20 cellular contexts compared by ENCODE assay signal in genomic region chr5:96967400-96967799, GRCh38. TPM values are rescaled to one million over a fixed set of nuclear protein-coding genes. Genes with fewer than 3 reads are reported as not detected.
DNase-seq lines count a peak whose midpoint lies in the region; ATAC-seq and TF ChIP-seq lines count a peak whose summit lies in the region.
"Had no signal": no experiment of that assay in that cellular context is flagged by ENCODE, and none has a peak within 500 bp of the region (broad histone marks: within the 10 kb centered on the region; RNA-seq: fewer than 3 reads in every experiment).

No MANE protein-coding gene starts in this region.

- H3K9me3 Mint-ChIP-seq in activated T-helper 17 cell treated with anti-CD3 and anti-CD28 coated beads, Interleukin-2, amount 50 U/mL, for 72 hours = no peaks in the 10 kb centered on the region
- H3K9me3 Mint-ChIP-seq in osteocyte (ENCODE audit: unreplicated experiment) = no peaks in the 10 kb centered on the region
- H3K9me3 Mint-ChIP-seq: HFFc6 had no signal

- RAD21 ChIA-PET in HCT116 (lab: Charles Lee; ENCODE audit: low non-redundant PET in 1 of 2, low total read pairs in 2 of 2, uncharacterized antibody in 2 of 2, unreplicated experiment in 2 of 2) = no interaction called here

- no peak overlapping the region; the same call in 1 of the 2 replicates for H3K27ac ChIP-seq in HCT116 (ENCODE audit: low read depth, low read length)
- H3K27ac ChIP-seq: 22Rv1; BLaER1 treated with 17β-estradiol and CSF1 and Interleukin-3, amounts not matched to agents 10 nM and 100 nM; epithelial cell of prostate; KMS-11 had no signal

- H3K27ac Mint-ChIP-seq in activated T-helper 17 cell treated with anti-CD3 and anti-CD28 coated beads, Interleukin-2, amount 50 U/mL, for 72 hours = no peak overlapping the region
- H3K27ac Mint-ChIP-seq in osteocyte (ENCODE audit: unreplicated experiment) = peak overlapping the region; percentile 82
- H3K27ac Mint-ChIP-seq: HFFc6 had no signal

- no peak overlapping the region for H3K9ac ChIP-seq in HCT116 (ENCODE audit: low read length)
- H3K9ac ChIP-seq: BLaER1 treated with 17β-estradiol and CSF1 and Interleukin-3, amounts not matched to agents 10 nM and 100 nM; KMS-11; SK-N-SH had no signal

- no peaks in the 10 kb centered on the region for H4K20me1 ChIP-seq in HCT116 (ENCODE audit: insufficient read depth)

- no peak for TF ChIP-seq RAD21 in HCT116 (IDR thresholded peaks at IDR 0.05; ENCODE audit: low read depth)

- no peak overlapping the region for H3K4me3 ChIP-seq in HCT116 (replicated peaks in 1 of 2; ENCODE audit: low read depth in 1 of 2, low read length in 2 of 2)
- H3K4me3 ChIP-seq: BLaER1 treated with 17β-estradiol and CSF1 and Interleukin-3, amounts not matched to agents 10 nM and 100 nM had no signal

- H3K79me2 ChIP-seq in HCT116 (ENCODE audit: insufficient read depth, low read length) = peaks cover 12% of the 10 kb centered on the region

- peak overlapping the region; percentile 65; the same call in 1 of the 2 replicates for H3K4me2 ChIP-seq in HCT116 (ENCODE audit: low read length)
- H3K4me2 ChIP-seq: KMS-11, SK-N-SH had no signal

- no peaks in the 10 kb centered on the region for H3K27me3 ChIP-seq in HCT116 (ENCODE audit: insufficient read depth, low read length)
- H3K27me3 ChIP-seq: BLaER1 treated with 17β-estradiol and CSF1 and Interleukin-3, amounts not matched to agents 10 nM and 100 nM had no signal

- no peaks in the 10 kb centered on the region for H3K27me3 Mint-ChIP-seq in activated T-helper 17 cell treated with anti-CD3 and anti-CD28 coated beads, Interleukin-2, amount 50 U/mL, for 72 hours
- no peaks in the 10 kb centered on the region for H3K27me3 Mint-ChIP-seq in osteocyte (ENCODE audit: unreplicated experiment)
- H3K27me3 Mint-ChIP-seq: activated naive CD8-positive, alpha-beta T cell had no signal

- DNase-seq in DMS 273 (lab: John Stamatoyannopoulos, UW; ENCODE audit: unreplicated experiment) (peak; percentile 15), DMS 273 treated with DMSO at 0.1 percent for 48 hours (lab: John Stamatoyannopoulos, UW) (no peak), HCT116 (ENCODE audit: low read depth, low spot score) (no peak), osteocyte (ENCODE audit: extremely low spot score, unreplicated experiment) (no peak), Kasumi-1 (lab: John Stamatoyannopoulos, UW) (no peak)
- DNase-seq: activated T-cell treated with anti-CD3 and anti-CD28 coated beads for 4 hours; cortex of kidney; NCI-H526 treated with DMSO at 0.1 percent for 48 hours; SK-N-SH; stimulated activated CD4-positive, alpha-beta T cell treated with anti-CD3 and anti-CD28 coated beads, Interleukin-1b, Interleukin-23, amount 100 ng/mL, for 48 hours; substantia nigra had no signal

- H3K36me3 ChIP-seq in HCT116 (ENCODE audit: control insufficient read depth in 1 of 2, insufficient read depth in 2 of 2, low read length in 2 of 2) = no peaks in the 10 kb centered on the region

- TF ChIP-seq CTCF in HCT116 (IDR thresholded peaks at IDR 0.05 in 2 of 3, conservative IDR thresholded peaks at IDR 0.05 in 1 of 3; ENCODE audit: borderline replicate concordance in 1 of 3, insufficient read depth in 1 of 3, low read depth in 2 of 3, low read length in 2 of 3) (no peak), osteocyte (IDR thresholded peaks at IDR 0.05) (no peak)

- ATAC-seq in HCT116 (no peak), HG03460 (IDR thresholded peaks at IDR 0.05; ENCODE audit: unreplicated experiment) (no peak), HG03095 (IDR thresholded peaks at IDR 0.05; ENCODE audit: unreplicated experiment) (no peak)
- peak; percentile 72 for ATAC-seq in activated T-helper 17 cell treated with anti-CD3 and anti-CD28 coated beads, Interleukin-2, amount 50 U/mL, for 72 hours (replicated peaks)

- peaks cover 65% of the 10 kb centered on the region for H3K4me1 Mint-ChIP-seq in activated T-helper 17 cell treated with anti-CD3 and anti-CD28 coated beads, Interleukin-2, amount 50 U/mL, for 72 hours
- H3K4me1 Mint-ChIP-seq in osteocyte (ENCODE audit: unreplicated experiment) = peaks cover 78% of the 10 kb centered on the region

- intact Hi-C loops in HCT116 (cut with micrococcal nuclease) = no loop called here

- BruUV-seq in HCT116 (replicated peaks; lab: Mats Ljungman, UMichigan) = no TSS peak

- H3K4me3 Mint-ChIP-seq in activated T-helper 17 cell treated with anti-CD3 and anti-CD28 coated beads, Interleukin-2, amount 50 U/mL, for 72 hours = no peak overlapping the region
- H3K4me3 Mint-ChIP-seq in osteocyte (ENCODE audit: unreplicated experiment) = no peak overlapping the region
- H3K4me3 Mint-ChIP-seq: activated naive CD8-positive, alpha-beta T cell; HFFc6 had no signal

- no peak overlapping the region for H2AFZ ChIP-seq in HCT116 (ENCODE audit: low read depth, low read length, poor library complexity, severe bottlenecking)

- H3K9me2 ChIP-seq in HCT116 (ENCODE audit: insufficient read depth) = no peaks in the 10 kb centered on the region
- H3K9me2 ChIP-seq: SK-N-SH had no signal

- CTCF ChIA-PET in HCT116 (lab: Charles Lee) = no interaction called here

- H3K4me1 ChIP-seq in HCT116 (ENCODE audit: control insufficient read depth in 1 of 2, insufficient read depth in 2 of 2, low read length in 2 of 2) = peaks cover 20 to 21% of the 10 kb centered on the region in 2 experiments

- POLR2A ChIA-PET in HCT116 (lab: Charles Lee) = no interaction called here

- no peaks in the 10 kb centered on the region for H3K9me3 ChIP-seq in HCT116 (ENCODE audit: control insufficient read depth in 1 of 2, insufficient read depth in 1 of 2, low read depth in 1 of 2, low read length in 2 of 2)
- H3K9me3 ChIP-seq: SK-N-SH had no signal

- TF ChIP-seq POLR2A in HCT116 (IDR thresholded peaks at IDR 0.05; ENCODE audit: borderline replicate concordance, extremely low read depth, insufficient read depth, insufficient read length) = no peak

- peaks cover 8% of the 10 kb centered on the region for H3K36me3 Mint-ChIP-seq in activated T-helper 17 cell treated with anti-CD3 and anti-CD28 coated beads, Interleukin-2, amount 50 U/mL, for 72 hours (ENCODE audit: low read depth)
- H3K36me3 Mint-ChIP-seq in osteocyte (ENCODE audit: unreplicated experiment) = peaks cover 2% of the 10 kb centered on the region

TF ChIP-seq in HCT116, 20 proteins besides CTCF, POLR2A, EP300 and RAD21:
- TF ChIP-seq SRF (IDR thresholded peaks at IDR 0.05; ENCODE audit: low read depth) = no peak
- TF ChIP-seq SIN3A (IDR thresholded peaks at IDR 0.05; ENCODE audit: low read depth) = no peak
- TF ChIP-seq ZFX (IDR thresholded peaks at IDR 0.05) = no peak
- TF ChIP-seq EZH2 (IDR thresholded peaks at IDR 0.05) = no peak
- no peak for TF ChIP-seq EGR1 (IDR thresholded peaks at IDR 0.05; ENCODE audit: low read depth)

RNA-seq across cellular contexts. Expression of gene LNPEP, which starts 31.5 kb away (rescaled TPM):
- 14.9 TPM for total RNA-seq in HCT116 (2021; ENCODE audit: unreplicated experiment)
- 1.6 and 1.9 TPM in 2 replicates for polyA plus RNA-seq in HCT116 (2012)
- total RNA-seq in activated T-helper 17 cell treated with anti-CD3 and anti-CD28 coated beads, Interleukin-2, amount 50 U/mL, for 72 hours = 10 to 100 TPM; 45.0 to 52.7 TPM
- total RNA-seq in osteocyte = 40.8 and 44.1 TPM in 2 replicates
